In the genomic region with DNA sequence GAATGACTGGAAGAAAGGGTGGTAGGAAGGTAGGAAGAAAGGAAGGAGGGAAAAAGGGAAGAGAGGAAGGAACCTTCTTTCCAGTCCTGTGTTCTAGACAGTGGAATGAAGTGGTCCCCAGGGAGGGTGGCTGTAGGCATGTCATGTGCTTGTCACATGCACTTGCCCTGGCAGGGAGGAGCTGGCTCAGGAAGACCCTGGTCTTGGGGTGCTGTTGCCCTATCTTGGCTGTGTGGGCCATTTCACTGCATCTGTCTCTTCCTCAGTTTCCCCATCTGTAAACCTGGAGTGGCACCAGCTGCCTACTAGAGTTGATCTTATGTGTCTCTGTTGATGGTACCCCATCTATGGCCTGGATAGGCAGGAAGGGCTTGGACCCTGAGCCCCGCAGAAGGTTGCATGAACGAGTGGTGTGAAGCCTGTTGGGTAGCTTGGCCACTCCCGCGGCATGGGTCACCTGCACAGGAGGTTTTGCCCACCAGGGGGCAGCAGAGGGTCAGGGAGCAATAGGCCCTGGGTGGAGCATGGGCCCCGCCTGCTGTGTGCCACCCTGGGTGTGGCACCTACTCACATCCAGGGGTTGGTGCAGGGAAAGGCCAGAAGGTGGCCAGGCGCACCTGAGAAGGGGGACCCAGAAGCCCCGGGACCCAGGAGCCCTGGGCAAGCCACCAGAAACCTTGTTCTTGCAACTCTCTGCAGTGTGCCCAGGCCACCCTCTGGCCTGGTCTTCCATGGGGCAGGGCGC, we compare ENCODE assay signal across 1 cellular context.
TF ChIP-seq lines count a peak whose summit lies in the region.

No MANE protein-coding gene starts in this region.

TF ChIP-seq in endothelial cell of umbilical vein, 7 proteins besides CTCF, POLR2A, EP300 and RAD21:
- TF ChIP-seq GATA2 (IDR thresholded peaks at IDR 0.05; ENCODE audit: insufficient read depth, insufficient read length, low read depth, low read length) (no peak), MAX (IDR thresholded peaks at IDR 0.05; ENCODE audit: insufficient read depth, insufficient read length) (no peak)
